Comparison of ENCODE assay signal across 1 cellular context in the genomic region with DNA sequence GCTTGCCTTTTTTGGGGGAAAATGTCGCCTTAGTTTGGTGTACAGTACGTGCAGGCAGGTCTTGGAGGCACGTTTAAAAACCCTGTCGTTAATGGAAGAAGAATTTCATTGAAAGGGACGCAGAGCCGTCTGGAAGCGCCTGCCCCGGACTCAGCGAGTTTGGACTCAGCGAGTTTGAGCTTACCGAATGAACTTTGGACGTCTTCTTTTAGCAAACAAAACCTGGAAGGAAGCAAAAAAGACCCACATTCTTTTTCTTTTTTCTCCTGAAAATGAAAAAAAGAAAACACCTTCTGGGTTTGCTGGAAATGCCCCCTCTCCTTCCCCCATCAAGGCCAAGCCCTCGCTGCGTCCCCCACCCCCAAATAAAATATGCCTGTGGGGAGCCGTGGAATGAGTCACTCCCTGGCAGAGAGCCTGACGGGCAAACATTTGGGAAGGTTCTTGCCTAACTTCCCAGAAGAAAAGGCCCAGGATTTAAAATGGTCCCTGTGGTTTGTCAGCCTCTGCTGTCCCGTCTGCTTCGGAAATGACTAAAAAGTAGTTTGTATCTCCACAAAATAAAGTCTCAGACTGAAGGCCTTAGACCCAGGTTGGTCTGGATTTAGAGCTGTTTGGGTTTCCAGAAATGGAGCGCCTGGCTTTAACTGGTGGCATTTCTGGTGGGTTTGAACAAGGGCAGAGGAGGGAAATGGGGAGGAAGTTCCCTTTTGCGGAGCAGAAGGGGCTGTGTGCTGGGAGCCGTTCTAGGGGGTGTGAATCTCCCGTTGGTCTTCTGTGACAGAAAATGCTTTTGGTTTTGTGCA.
A peak's percentile ranks its signal among the peaks of the same experiment; 100 is the strongest.
TF ChIP-seq lines count a peak whose summit lies in the region.

No MANE protein-coding gene starts in this region.

TF ChIP-seq in HepG2, 621 proteins besides CTCF, POLR2A, EP300 and RAD21 (continued from another document and continues in another):
- TF ChIP-seq, protein P1, sequence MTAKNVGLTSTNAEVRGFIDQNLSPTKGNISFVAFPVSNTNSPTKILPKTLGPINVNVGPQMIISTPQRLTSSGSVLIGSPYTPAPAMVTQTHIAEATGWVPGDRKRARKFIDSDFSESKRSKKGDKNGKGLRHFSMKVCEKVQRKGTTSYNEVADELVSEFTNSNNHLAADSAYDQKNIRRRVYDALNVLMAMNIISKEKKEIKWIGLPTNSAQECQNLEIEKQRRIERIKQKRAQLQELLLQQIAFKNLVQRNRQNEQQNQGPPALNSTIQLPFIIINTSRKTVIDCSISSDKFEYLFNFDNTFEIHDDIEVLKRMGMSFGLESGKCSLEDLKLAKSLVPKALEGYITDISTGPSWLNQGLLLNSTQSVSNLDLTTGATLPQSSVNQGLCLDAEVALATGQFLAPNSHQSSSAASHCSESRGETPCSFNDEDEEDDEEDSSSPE (CRISPR knock-in tag; IDR thresholded peaks at IDR 0.05): no peak
- TF ChIP-seq POGZ (CRISPR knock-in tag; IDR thresholded peaks at IDR 0.05): no peak
- TF ChIP-seq YEATS4 (CRISPR knock-in tag; IDR thresholded peaks at IDR 0.05; ENCODE audit: borderline replicate concordance): peak; percentile 27; the same call in 1 of the 2 replicates
- TF ChIP-seq NONO (IDR thresholded peaks at IDR 0.05): no peak
- no peak for TF ChIP-seq NONO (CRISPR knock-in tag; conservative IDR thresholded peaks at IDR 0.05)
- TF ChIP-seq ZFX (CRISPR knock-in tag; IDR thresholded peaks at IDR 0.05; ENCODE audit: low read depth): no peak
- no peak for TF ChIP-seq HMGA1 (CRISPR knock-in tag; conservative IDR thresholded peaks at IDR 0.05)
- TF ChIP-seq ZNF510 (CRISPR knock-in tag; IDR thresholded peaks at IDR 0.05; ENCODE audit: low read depth): no peak
- no peak for TF ChIP-seq ISX (CRISPR knock-in tag; conservative IDR thresholded peaks at IDR 0.05)
- TF ChIP-seq MAZ (IDR thresholded peaks at IDR 0.05; ENCODE audit: borderline replicate concordance, low read depth, low read length): peak; percentile 58; the same call in 1 of the 2 replicates
- no peak for TF ChIP-seq MAZ (CRISPR knock-in tag; IDR thresholded peaks at IDR 0.05; ENCODE audit: low read depth)
- TF ChIP-seq IKZF1 (IDR thresholded peaks at IDR 0.05): no peak
- TF ChIP-seq, protein P2, sequence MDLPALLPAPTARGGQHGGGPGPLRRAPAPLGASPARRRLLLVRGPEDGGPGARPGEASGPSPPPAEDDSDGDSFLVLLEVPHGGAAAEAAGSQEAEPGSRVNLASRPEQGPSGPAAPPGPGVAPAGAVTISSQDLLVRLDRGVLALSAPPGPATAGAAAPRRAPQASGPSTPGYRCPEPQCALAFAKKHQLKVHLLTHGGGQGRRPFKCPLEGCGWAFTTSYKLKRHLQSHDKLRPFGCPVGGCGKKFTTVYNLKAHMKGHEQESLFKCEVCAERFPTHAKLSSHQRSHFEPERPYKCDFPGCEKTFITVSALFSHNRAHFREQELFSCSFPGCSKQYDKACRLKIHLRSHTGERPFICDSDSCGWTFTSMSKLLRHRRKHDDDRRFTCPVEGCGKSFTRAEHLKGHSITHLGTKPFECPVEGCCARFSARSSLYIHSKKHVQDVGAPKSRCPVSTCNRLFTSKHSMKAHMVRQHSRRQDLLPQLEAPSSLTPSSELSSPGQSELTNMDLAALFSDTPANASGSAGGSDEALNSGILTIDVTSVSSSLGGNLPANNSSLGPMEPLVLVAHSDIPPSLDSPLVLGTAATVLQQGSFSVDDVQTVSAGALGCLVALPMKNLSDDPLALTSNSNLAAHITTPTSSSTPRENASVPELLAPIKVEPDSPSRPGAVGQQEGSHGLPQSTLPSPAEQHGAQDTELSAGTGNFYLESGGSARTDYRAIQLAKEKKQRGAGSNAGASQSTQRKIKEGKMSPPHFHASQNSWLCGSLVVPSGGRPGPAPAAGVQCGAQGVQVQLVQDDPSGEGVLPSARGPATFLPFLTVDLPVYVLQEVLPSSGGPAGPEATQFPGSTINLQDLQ (CRISPR knock-in tag; IDR thresholded peaks at IDR 0.05): peak; percentile 61; the same call in 1 of the 2 replicates
- TF ChIP-seq, protein P3, sequence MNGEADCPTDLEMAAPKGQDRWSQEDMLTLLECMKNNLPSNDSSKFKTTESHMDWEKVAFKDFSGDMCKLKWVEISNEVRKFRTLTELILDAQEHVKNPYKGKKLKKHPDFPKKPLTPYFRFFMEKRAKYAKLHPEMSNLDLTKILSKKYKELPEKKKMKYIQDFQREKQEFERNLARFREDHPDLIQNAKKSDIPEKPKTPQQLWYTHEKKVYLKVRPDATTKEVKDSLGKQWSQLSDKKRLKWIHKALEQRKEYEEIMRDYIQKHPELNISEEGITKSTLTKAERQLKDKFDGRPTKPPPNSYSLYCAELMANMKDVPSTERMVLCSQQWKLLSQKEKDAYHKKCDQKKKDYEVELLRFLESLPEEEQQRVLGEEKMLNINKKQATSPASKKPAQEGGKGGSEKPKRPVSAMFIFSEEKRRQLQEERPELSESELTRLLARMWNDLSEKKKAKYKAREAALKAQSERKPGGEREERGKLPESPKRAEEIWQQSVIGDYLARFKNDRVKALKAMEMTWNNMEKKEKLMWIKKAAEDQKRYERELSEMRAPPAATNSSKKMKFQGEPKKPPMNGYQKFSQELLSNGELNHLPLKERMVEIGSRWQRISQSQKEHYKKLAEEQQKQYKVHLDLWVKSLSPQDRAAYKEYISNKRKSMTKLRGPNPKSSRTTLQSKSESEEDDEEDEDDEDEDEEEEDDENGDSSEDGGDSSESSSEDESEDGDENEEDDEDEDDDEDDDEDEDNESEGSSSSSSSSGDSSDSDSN (CRISPR knock-in tag; IDR thresholded peaks at IDR 0.05): no peak
- TF ChIP-seq, protein P4, sequence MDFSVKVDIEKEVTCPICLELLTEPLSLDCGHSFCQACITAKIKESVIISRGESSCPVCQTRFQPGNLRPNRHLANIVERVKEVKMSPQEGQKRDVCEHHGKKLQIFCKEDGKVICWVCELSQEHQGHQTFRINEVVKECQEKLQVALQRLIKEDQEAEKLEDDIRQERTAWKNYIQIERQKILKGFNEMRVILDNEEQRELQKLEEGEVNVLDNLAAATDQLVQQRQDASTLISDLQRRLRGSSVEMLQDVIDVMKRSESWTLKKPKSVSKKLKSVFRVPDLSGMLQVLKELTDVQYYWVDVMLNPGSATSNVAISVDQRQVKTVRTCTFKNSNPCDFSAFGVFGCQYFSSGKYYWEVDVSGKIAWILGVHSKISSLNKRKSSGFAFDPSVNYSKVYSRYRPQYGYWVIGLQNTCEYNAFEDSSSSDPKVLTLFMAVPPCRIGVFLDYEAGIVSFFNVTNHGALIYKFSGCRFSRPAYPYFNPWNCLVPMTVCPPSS (IDR thresholded peaks at IDR 0.05): no peak
- TF ChIP-seq PPARG (CRISPR knock-in tag; conservative IDR thresholded peaks at IDR 0.05): peak; percentile 15; the same call in 1 of the 2 replicates
- peak; percentile 49; the same call in 1 of the 2 replicates for TF ChIP-seq TCF7 (IDR thresholded peaks at IDR 0.05; ENCODE audit: low read depth)
- TF ChIP-seq, protein P5, sequence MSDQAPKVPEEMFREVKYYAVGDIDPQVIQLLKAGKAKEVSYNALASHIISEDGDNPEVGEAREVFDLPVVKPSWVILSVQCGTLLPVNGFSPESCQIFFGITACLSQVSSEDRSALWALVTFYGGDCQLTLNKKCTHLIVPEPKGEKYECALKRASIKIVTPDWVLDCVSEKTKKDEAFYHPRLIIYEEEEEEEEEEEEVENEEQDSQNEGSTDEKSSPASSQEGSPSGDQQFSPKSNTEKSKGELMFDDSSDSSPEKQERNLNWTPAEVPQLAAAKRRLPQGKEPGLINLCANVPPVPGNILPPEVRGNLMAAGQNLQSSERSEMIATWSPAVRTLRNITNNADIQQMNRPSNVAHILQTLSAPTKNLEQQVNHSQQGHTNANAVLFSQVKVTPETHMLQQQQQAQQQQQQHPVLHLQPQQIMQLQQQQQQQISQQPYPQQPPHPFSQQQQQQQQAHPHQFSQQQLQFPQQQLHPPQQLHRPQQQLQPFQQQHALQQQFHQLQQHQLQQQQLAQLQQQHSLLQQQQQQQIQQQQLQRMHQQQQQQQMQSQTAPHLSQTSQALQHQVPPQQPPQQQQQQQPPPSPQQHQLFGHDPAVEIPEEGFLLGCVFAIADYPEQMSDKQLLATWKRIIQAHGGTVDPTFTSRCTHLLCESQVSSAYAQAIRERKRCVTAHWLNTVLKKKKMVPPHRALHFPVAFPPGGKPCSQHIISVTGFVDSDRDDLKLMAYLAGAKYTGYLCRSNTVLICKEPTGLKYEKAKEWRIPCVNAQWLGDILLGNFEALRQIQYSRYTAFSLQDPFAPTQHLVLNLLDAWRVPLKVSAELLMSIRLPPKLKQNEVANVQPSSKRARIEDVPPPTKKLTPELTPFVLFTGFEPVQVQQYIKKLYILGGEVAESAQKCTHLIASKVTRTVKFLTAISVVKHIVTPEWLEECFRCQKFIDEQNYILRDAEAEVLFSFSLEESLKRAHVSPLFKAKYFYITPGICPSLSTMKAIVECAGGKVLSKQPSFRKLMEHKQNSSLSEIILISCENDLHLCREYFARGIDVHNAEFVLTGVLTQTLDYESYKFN (CRISPR knock-in tag; conservative IDR thresholded peaks at IDR 0.05): peak; percentile 79
- TF ChIP-seq RBAK (CRISPR knock-in tag; IDR thresholded peaks at IDR 0.05): no peak
- no peak for TF ChIP-seq ZNF382 (CRISPR knock-in tag; IDR thresholded peaks at IDR 0.05; ENCODE audit: borderline replicate concordance)
- TF ChIP-seq, protein P6, sequence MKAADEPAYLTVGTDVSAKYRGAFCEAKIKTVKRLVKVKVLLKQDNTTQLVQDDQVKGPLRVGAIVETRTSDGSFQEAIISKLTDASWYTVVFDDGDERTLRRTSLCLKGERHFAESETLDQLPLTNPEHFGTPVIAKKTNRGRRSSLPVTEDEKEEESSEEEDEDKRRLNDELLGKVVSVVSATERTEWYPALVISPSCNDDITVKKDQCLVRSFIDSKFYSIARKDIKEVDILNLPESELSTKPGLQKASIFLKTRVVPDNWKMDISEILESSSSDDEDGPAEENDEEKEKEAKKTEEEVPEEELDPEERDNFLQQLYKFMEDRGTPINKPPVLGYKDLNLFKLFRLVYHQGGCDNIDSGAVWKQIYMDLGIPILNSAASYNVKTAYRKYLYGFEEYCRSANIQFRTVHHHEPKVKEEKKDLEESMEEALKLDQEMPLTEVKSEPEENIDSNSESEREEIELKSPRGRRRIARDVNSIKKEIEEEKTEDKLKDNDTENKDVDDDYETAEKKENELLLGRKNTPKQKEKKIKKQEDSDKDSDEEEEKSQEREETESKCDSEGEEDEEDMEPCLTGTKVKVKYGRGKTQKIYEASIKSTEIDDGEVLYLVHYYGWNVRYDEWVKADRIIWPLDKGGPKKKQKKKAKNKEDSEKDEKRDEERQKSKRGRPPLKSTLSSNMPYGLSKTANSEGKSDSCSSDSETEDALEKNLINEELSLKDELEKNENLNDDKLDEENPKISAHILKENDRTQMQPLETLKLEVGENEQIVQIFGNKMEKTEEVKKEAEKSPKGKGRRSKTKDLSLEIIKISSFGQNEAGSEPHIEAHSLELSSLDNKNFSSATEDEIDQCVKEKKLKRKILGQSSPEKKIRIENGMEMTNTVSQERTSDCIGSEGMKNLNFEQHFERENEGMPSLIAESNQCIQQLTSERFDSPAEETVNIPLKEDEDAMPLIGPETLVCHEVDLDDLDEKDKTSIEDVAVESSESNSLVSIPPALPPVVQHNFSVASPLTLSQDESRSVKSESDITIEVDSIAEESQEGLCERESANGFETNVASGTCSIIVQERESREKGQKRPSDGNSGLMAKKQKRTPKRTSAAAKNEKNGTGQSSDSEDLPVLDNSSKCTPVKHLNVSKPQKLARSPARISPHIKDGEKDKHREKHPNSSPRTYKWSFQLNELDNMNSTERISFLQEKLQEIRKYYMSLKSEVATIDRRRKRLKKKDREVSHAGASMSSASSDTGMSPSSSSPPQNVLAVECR (CRISPR knock-in tag; IDR thresholded peaks at IDR 0.05; ENCODE audit: borderline replicate concordance): no peak; the same call in 1 of the 2 replicates
- no peak for TF ChIP-seq ZNF772 (CRISPR knock-in tag; IDR thresholded peaks at IDR 0.05)
- TF ChIP-seq, protein P7, sequence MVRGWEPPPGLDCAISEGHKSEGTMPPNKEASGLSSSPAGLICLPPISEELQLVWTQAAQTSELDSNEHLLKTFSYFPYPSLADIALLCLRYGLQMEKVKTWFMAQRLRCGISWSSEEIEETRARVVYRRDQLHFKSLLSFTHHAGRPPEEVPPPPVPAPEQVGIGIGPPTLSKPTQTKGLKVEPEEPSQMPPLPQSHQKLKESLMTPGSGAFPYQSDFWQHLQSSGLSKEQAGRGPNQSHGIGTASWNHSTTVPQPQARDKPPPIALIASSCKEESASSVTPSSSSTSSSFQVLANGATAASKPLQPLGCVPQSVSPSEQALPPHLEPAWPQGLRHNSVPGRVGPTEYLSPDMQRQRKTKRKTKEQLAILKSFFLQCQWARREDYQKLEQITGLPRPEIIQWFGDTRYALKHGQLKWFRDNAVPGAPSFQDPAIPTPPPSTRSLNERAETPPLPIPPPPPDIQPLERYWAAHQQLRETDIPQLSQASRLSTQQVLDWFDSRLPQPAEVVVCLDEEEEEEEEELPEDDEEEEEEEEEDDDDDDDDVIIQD (CRISPR knock-in tag; IDR thresholded peaks at IDR 0.05; ENCODE audit: low read depth): no peak
- TF ChIP-seq NR3C1 (CRISPR knock-in tag; IDR thresholded peaks at IDR 0.05): no peak
- no peak for TF ChIP-seq NKX3-1 (CRISPR knock-in tag; IDR thresholded peaks at IDR 0.05)
- no peak for TF ChIP-seq CHD2 (IDR thresholded peaks at IDR 0.05; ENCODE audit: low read depth, low read length)
- TF ChIP-seq, protein P8, sequence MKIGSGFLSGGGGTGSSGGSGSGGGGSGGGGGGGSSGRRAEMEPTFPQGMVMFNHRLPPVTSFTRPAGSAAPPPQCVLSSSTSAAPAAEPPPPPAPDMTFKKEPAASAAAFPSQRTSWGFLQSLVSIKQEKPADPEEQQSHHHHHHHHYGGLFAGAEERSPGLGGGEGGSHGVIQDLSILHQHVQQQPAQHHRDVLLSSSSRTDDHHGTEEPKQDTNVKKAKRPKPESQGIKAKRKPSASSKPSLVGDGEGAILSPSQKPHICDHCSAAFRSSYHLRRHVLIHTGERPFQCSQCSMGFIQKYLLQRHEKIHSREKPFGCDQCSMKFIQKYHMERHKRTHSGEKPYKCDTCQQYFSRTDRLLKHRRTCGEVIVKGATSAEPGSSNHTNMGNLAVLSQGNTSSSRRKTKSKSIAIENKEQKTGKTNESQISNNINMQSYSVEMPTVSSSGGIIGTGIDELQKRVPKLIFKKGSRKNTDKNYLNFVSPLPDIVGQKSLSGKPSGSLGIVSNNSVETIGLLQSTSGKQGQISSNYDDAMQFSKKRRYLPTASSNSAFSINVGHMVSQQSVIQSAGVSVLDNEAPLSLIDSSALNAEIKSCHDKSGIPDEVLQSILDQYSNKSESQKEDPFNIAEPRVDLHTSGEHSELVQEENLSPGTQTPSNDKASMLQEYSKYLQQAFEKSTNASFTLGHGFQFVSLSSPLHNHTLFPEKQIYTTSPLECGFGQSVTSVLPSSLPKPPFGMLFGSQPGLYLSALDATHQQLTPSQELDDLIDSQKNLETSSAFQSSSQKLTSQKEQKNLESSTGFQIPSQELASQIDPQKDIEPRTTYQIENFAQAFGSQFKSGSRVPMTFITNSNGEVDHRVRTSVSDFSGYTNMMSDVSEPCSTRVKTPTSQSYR (CRISPR knock-in tag; IDR thresholded peaks at IDR 0.05; ENCODE audit: borderline replicate concordance): peak; percentile 69; the same call in 1 of the 2 replicates
- 0 out of 2 replicates have a peak, but pooled peaks have one; percentile 15 for TF ChIP-seq KDM6A (CRISPR knock-in tag; IDR thresholded peaks at IDR 0.05; ENCODE audit: low read depth)
- no peak for TF ChIP-seq HOXA9 (CRISPR knock-in tag; IDR thresholded peaks at IDR 0.05; ENCODE audit: borderline replicate concordance)
- no peak for TF ChIP-seq ZNF563 (CRISPR knock-in tag; IDR thresholded peaks at IDR 0.05)
- TF ChIP-seq ZNF317 (CRISPR knock-in tag; IDR thresholded peaks at IDR 0.05): no peak
- TF ChIP-seq SP4 (CRISPR knock-in tag; IDR thresholded peaks at IDR 0.05): no peak
- no peak for TF ChIP-seq PHF20 (CRISPR knock-in tag; IDR thresholded peaks at IDR 0.05)
- TF ChIP-seq FOSL2 (CRISPR knock-in tag; IDR thresholded peaks at IDR 0.05): peak; percentile 97
- peak; percentile 82 for TF ChIP-seq CEBPG (CRISPR knock-in tag; IDR thresholded peaks at IDR 0.05)
- TF ChIP-seq ZNF335 (CRISPR knock-in tag; IDR thresholded peaks at IDR 0.05): no peak
- TF ChIP-seq ZNF17 (CRISPR knock-in tag; IDR thresholded peaks at IDR 0.05): no peak
